8 cellular contexts compared by ENCODE assay signal in genomic region chr12:26614217-26614616, GRCh38.
A peak's percentile ranks its signal among the peaks of the same experiment; 100 is the strongest.
DNase-seq lines count a peak whose midpoint lies in the region; ATAC-seq, FAIRE-seq and TF ChIP-seq lines count a peak whose summit lies in the region.

No MANE protein-coding gene starts in this region.

- H3K4me3 ChIP-seq in HL-60 (replicated peaks; ENCODE audit: insufficient read depth, low read length), result no peak overlapping the region
- H3K4me3 ChIP-seq in WERI-Rb-1 (ENCODE audit: low read depth, low read length), result no peak overlapping the region
- H3K4me3 ChIP-seq in heart right ventricle, result no peak overlapping the region

- no peaks in the 10 kb centered on the region for H3K36me3 ChIP-seq in WERI-Rb-1
- H3K36me3 ChIP-seq in heart right ventricle, result peaks cover 0 to 32% (median 3%) of the 10 kb centered on the region in 9 donors

- no peak for FAIRE-seq in GM12892 (lab: Jason Lieb, UNC)

- no peak overlapping the region for H3K27ac ChIP-seq in HL-60 (replicated peaks)
- H3K27ac ChIP-seq in WERI-Rb-1, result no peak overlapping the region
- no peak overlapping the region for H3K27ac ChIP-seq in heart right ventricle

- no peaks in the 10 kb centered on the region for H3K27me3 ChIP-seq in HL-60 (ENCODE audit: insufficient read depth, poor library complexity, severe bottlenecking)
- H3K27me3 ChIP-seq in WERI-Rb-1 (ENCODE audit: insufficient read depth, low read depth, severe bottlenecking), result no peaks in the 10 kb centered on the region
- no peaks in the 10 kb centered on the region for H3K27me3 ChIP-seq in heart right ventricle

- peak; percentile 27 for TF ChIP-seq CTCF in HL-60 (IDR thresholded peaks at IDR 0.05; ENCODE audit: insufficient read depth, low read length)
- TF ChIP-seq CTCF in WERI-Rb-1 (IDR thresholded peaks at IDR 0.05; ENCODE audit: low read depth, low read length), result peak; percentile 78
- TF ChIP-seq CTCF in heart right ventricle (IDR thresholded peaks at IDR 0.05), result peak in 8 of 9 donors; percentile 31 to 72 (median 58)

- no peak for TF ChIP-seq POLR2A in GM12892 (IDR thresholded peaks at IDR 0.05; ENCODE audit: low read depth, low read length)

- DNase-seq in COR-L47 (lab: John Stamatoyannopoulos, UW) (peak; percentile 15), HL-60 (ENCODE audit: low read depth in 1 of 2, low spot score in 1 of 2) (peak; percentile 3 to 37), WERI-Rb-1 (peak; percentile 31), heart right ventricle (peak; percentile 14 to 25), 8988T (no peak), GM12892 (ENCODE audit: insufficient read length) (no peak)
- peak; percentile 33 for DNase-seq in stimulated activated CD8-positive, alpha-beta memory T cell treated with anti-CD3 and anti-CD28 coated beads, Interleukin-4, amount 100 ng/mL, for 48 hours

- H3K9me3 ChIP-seq in WERI-Rb-1 (ENCODE audit: severe bottlenecking) (no peaks in the 10 kb centered on the region), heart right ventricle (no peaks in the 10 kb centered on the region)

- ATAC-seq in heart right ventricle (peak in 4 of 8 donors; percentile 56 to 72 (median 62)), HG03571 (IDR thresholded peaks at IDR 0.05; ENCODE audit: unreplicated experiment) (no peak)

- H3K4me1 ChIP-seq in heart right ventricle, result peaks cover 0 to 4% (median 0%) of the 10 kb centered on the region in 9 donors

- WGBS in heart right ventricle, 2 donors, result 41 to 46% methylated on average over 2 of the region's 2 CpGs

- intact Hi-C loops in heart right ventricle (cut with DNase I), result loop anchor here in 7 of 10 donors (5.0 to 10.0 kb wide), 6 partner anchors 169 to 517 kb away; no protein-coding TSS in a partner anchor

Comparison
In these comparisons a context has a peak if more than half of its experiments do, and no peak if none do; other contexts are left out.
1. DNase-seq: peak in COR-L47 (single experiment), HL-60 (2 of 2), WERI-Rb-1 (single experiment), heart right ventricle (2 of 2) and stimulated activated CD8-positive, alpha-beta memory T cell treated with anti-CD3 and anti-CD28 coated beads, Interleukin-4, amount 100 ng/mL, for 48 hours (single experiment); none in 8988T (single experiment) and GM12892 (single experiment).
2. CTCF ChIP-seq: peak in every context shown above with its lines; median percentile 78 in WERI-Rb-1; 58 in heart right ventricle; 27 in HL-60.